In the genomic region with DNA sequence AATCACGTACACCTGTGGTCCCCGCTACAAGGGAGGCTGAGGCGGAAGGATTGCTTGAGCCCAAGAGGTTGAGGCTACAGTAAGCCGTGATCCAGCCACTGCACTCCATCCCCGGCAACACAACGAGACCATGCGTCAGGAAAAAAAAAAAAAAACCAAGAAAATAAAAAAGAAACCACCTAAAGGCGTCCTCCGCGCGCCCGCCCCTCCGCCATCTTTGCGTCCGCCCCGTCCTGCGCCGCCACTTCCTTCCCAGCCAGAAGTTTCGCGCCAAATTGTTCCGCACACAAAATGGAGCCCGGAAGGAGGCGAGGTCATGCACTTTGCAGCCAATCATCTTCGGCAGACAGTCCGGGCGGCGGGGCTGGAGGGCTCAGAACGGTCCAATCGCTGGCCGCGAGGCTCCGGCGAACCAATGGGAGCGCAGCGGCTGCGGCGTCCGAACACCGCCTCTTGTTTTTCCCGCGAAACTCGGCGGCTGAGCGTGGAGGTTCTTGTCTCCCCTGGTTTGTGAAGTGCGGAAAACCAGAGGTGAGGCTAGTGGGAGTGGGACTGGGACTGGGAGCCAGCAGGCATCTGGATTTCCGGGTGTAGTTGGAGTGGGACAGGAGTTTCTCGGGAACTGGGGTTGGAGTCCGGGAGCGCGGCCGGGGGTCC, we compare ENCODE assay signal across 1 cellular context.
TF ChIP-seq lines count a peak whose summit lies in the region.

A gene (plus strand): TSS at position 463 of the 657 bp plus-strand sequence. CDS start 299 bp downstream, outside the sequence.

TF ChIP-seq in GM23338, 12 proteins besides CTCF, POLR2A, EP300 and RAD21 (continued from another document):
- TF ChIP-seq, protein P1, sequence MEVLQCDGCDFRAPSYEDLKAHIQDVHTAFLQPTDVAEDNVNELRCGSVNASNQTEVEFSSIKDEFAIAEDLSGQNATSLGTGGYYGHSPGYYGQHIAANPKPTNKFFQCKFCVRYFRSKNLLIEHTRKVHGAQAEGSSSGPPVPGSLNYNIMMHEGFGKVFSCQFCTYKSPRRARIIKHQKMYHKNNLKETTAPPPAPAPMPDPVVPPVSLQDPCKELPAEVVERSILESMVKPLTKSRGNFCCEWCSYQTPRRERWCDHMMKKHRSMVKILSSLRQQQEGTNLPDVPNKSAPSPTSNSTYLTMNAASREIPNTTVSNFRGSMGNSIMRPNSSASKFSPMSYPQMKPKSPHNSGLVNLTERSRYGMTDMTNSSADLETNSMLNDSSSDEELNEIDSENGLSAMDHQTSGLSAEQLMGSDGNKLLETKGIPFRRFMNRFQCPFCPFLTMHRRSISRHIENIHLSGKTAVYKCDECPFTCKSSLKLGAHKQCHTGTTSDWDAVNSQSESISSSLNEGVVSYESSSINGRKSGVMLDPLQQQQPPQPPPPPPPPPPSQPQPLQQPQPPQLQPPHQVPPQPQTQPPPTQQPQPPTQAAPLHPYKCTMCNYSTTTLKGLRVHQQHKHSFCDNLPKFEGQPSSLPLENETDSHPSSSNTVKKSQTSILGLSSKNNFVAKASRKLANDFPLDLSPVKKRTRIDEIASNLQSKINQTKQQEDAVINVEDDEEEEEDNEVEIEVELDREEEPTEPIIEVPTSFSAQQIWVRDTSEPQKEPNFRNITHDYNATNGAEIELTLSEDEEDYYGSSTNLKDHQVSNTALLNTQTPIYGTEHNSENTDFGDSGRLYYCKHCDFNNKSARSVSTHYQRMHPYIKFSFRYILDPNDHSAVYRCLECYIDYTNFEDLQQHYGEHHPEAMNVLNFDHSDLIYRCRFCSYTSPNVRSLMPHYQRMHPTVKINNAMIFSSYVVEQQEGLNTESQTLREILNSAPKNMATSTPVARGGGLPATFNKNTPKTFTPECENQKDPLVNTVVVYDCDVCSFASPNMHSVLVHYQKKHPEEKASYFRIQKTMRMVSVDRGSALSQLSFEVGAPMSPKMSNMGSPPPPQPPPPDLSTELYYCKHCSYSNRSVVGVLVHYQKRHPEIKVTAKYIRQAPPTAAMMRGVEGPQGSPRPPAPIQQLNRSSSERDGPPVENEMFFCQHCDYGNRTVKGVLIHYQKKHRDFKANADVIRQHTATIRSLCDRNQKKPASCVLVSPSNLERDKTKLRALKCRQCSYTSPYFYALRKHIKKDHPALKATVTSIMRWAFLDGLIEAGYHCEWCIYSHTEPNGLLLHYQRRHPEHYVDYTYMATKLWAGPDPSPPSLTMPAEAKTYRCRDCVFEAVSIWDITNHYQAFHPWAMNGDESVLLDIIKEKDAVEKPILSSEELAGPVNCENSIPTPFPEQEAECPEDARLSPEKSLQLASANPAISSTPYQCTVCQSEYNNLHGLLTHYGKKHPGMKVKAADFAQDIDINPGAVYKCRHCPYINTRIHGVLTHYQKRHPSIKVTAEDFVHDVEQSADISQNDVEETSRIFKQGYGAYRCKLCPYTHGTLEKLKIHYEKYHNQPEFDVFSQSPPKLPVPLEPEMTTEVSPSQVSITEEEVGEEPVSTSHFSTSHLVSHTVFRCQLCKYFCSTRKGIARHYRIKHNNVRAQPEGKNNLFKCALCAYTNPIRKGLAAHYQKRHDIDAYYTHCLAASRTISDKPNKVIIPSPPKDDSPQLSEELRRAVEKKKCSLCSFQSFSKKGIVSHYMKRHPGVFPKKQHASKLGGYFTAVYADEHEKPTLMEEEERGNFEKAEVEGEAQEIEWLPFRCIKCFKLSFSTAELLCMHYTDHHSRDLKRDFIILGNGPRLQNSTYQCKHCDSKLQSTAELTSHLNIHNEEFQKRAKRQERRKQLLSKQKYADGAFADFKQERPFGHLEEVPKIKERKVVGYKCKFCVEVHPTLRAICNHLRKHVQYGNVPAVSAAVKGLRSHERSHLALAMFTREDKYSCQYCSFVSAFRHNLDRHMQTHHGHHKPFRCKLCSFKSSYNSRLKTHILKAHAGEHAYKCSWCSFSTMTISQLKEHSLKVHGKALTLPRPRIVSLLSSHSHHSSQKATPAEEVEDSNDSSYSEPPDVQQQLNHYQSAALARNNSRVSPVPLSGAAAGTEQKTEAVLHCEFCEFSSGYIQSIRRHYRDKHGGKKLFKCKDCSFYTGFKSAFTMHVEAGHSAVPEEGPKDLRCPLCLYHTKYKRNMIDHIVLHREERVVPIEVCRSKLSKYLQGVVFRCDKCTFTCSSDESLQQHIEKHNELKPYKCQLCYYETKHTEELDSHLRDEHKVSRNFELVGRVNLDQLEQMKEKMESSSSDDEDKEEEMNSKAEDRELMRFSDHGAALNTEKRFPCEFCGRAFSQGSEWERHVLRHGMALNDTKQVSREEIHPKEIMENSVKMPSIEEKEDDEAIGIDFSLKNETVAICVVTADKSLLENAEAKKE (CRISPR knock-in tag; IDR thresholded peaks at IDR 0.05), result no peak
- TF ChIP-seq STAT1 (IDR thresholded peaks at IDR 0.05; ENCODE audit: unreplicated experiment) (no peak), EZH2 (IDR thresholded peaks at IDR 0.05; ENCODE audit: low read depth, unreplicated experiment) (no peak), CREB1 (CRISPR knock-in tag; IDR thresholded peaks at IDR 0.05; ENCODE audit: low read depth) (peak; percentile 62; the same call in 1 of the 2 replicates), EZH2phosphoT487 (IDR thresholded peaks at IDR 0.05; ENCODE audit: unreplicated experiment) (no peak), ZNF331 (CRISPR knock-in tag; IDR thresholded peaks at IDR 0.05; ENCODE audit: low read depth) (no peak), NANOG (IDR thresholded peaks at IDR 0.05; ENCODE audit: borderline replicate concordance) (no peak), ZNF114 (CRISPR knock-in tag; IDR thresholded peaks at IDR 0.05) (no peak)
- TF ChIP-seq, protein P2, sequence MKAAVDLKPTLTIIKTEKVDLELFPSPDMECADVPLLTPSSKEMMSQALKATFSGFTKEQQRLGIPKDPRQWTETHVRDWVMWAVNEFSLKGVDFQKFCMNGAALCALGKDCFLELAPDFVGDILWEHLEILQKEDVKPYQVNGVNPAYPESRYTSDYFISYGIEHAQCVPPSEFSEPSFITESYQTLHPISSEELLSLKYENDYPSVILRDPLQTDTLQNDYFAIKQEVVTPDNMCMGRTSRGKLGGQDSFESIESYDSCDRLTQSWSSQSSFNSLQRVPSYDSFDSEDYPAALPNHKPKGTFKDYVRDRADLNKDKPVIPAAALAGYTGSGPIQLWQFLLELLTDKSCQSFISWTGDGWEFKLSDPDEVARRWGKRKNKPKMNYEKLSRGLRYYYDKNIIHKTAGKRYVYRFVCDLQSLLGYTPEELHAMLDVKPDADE (IDR thresholded peaks at IDR 0.05), result peak; percentile 20; the same call in 1 of the 2 replicates
- TF ChIP-seq, protein P3, sequence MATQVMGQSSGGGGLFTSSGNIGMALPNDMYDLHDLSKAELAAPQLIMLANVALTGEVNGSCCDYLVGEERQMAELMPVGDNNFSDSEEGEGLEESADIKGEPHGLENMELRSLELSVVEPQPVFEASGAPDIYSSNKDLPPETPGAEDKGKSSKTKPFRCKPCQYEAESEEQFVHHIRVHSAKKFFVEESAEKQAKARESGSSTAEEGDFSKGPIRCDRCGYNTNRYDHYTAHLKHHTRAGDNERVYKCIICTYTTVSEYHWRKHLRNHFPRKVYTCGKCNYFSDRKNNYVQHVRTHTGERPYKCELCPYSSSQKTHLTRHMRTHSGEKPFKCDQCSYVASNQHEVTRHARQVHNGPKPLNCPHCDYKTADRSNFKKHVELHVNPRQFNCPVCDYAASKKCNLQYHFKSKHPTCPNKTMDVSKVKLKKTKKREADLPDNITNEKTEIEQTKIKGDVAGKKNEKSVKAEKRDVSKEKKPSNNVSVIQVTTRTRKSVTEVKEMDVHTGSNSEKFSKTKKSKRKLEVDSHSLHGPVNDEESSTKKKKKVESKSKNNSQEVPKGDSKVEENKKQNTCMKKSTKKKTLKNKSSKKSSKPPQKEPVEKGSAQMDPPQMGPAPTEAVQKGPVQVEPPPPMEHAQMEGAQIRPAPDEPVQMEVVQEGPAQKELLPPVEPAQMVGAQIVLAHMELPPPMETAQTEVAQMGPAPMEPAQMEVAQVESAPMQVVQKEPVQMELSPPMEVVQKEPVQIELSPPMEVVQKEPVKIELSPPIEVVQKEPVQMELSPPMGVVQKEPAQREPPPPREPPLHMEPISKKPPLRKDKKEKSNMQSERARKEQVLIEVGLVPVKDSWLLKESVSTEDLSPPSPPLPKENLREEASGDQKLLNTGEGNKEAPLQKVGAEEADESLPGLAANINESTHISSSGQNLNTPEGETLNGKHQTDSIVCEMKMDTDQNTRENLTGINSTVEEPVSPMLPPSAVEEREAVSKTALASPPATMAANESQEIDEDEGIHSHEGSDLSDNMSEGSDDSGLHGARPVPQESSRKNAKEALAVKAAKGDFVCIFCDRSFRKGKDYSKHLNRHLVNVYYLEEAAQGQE (IDR thresholded peaks at IDR 0.05; ENCODE audit: unreplicated experiment), result no peak
